8 cellular contexts compared by ENCODE assay signal in genomic region chr17:49994085-49995054, GRCh38. TPM values are rescaled to one million over a fixed set of nuclear protein-coding genes. Genes with fewer than 3 reads are reported as not detected.
DNase-seq lines count a peak whose midpoint lies in the region; ATAC-seq and TF ChIP-seq lines count a peak whose summit lies in the region.

No MANE protein-coding gene starts in this region.

- H3K4me3 ChIP-seq in spleen, result peak overlapping the region; percentile 12 to 74 (median 46)

- no peaks in the 10 kb centered on the region for H3K36me3 ChIP-seq in spleen

- TF ChIP-seq CTCF in foreskin keratinocyte (conservative IDR thresholded peaks at IDR 0.05) (peak; percentile 28), spleen (IDR thresholded peaks at IDR 0.05 in 8 of 11, conservative IDR thresholded peaks at IDR 0.05 in 3 of 11) (no peak)

- H3K9me3 ChIP-seq in T-helper 17 cell (ENCODE audit: control insufficient read depth, low read length, poor library complexity, severe bottlenecking) (no peaks in the 10 kb centered on the region), spleen (no peaks in the 10 kb centered on the region)

- peaks cover 31% of the 10 kb centered on the region for H3K4me1 Mint-ChIP-seq in T-helper 17 cell

- H3K27ac Mint-ChIP-seq in T-helper 17 cell, result peak overlapping the region; percentile 10

- peaks cover 90% of the 10 kb centered on the region for H3K27me3 Mint-ChIP-seq in T-helper 17 cell

- no peak for TF ChIP-seq POLR2A in spleen (IDR thresholded peaks at IDR 0.05)

- peaks cover 9% of the 10 kb centered on the region for H3K36me3 Mint-ChIP-seq in T-helper 17 cell (ENCODE audit: low read depth)

- H3K27me3 ChIP-seq in foreskin keratinocyte (peaks cover 26% of the 10 kb centered on the region), spleen (replicated peaks in 1 of 7) (peaks cover 5 to 100% (median 89%) of the 10 kb centered on the region in 7 donors)

- 4 to 9% (median 8%) methylated on average over 49 to 50 of the region's 50 CpGs for WGBS in spleen, 5 donors

- H3K4me1 ChIP-seq in foreskin keratinocyte (no peaks in the 10 kb centered on the region), spleen (peaks cover 22 to 60% (median 45%) of the 10 kb centered on the region in 6 donors)

- intact Hi-C loops in spleen (cut with DNase I; ENCODE audit: low total_unique reads), result loop anchor here (5.0 kb wide), 2 partner anchors 112 to 427 kb away; no protein-coding TSS in a partner anchor

- H3K4me3 Mint-ChIP-seq in T-helper 17 cell, result peak overlapping the region; percentile 95

- no peak overlapping the region for H3K27ac ChIP-seq in foreskin keratinocyte
- no peak overlapping the region for H3K27ac ChIP-seq in spleen

- peak; percentile 69 for DNase-seq in NCI-H2227 (lab: John Stamatoyannopoulos, UW; ENCODE audit: unreplicated experiment)
- no peak for DNase-seq in NCI-H2227 treated with DMSO at 0.1 percent for 48 hours (lab: John Stamatoyannopoulos, UW)
- no peak for DNase-seq in T-helper 17 cell
- DNase-seq in foreskin keratinocyte, result peak in 1 of 2 donors; percentile 72
- DNase-seq in spleen, result no peak
- no peak for DNase-seq in NCI-H1694 (lab: John Stamatoyannopoulos, UW)
- no peak for DNase-seq in NCI-H1092 treated with DMSO at 0.1 percent for 48 hours (lab: John Stamatoyannopoulos, UW)
- DNase-seq in pons (ENCODE audit: low spot score), result no peak

- ATAC-seq in T-helper 17 cell (no peak), foreskin keratinocyte (peak; percentile 17)

RNA-seq across cellular contexts. Expression of gene DLX3, which starts 0.7 kb away (rescaled TPM):
- total RNA-seq in T-helper 17 cell, result not detected
- total RNA-seq in foreskin keratinocyte, result 1.2 and 1.3 TPM in 2 replicates
- 1.7 and 1.9 TPM in 2 replicates for polyA plus RNA-seq in foreskin keratinocyte
- not detected for total RNA-seq in spleen
- polyA plus RNA-seq in spleen, result under 1 TPM in 1 of 3 donors, not detected in 2; 0.02 TPM

RNA-seq across cellular contexts. Expression of gene DLX4, which starts 25.4 kb away (rescaled TPM):
- total RNA-seq in T-helper 17 cell, result under 1 TPM in 1 of 2 donors, not detected in 1; 0.68 TPM
- total RNA-seq in foreskin keratinocyte, result 0.14 TPM in 1 of 2 replicates, not detected in the other
- polyA plus RNA-seq in foreskin keratinocyte, result 0.19 and 0.23 TPM in 2 replicates
- 1 to 10 TPM in 1 of 7 donors, under 1 TPM in 4, not detected in 2; 0.23 to 1.1 (median 0.57) TPM for total RNA-seq in spleen
- under 1 TPM; 0.09 to 0.29 (median 0.22) TPM for polyA plus RNA-seq in spleen
